Comparison of ENCODE assay signal across 9 cellular contexts in the genomic region with DNA sequence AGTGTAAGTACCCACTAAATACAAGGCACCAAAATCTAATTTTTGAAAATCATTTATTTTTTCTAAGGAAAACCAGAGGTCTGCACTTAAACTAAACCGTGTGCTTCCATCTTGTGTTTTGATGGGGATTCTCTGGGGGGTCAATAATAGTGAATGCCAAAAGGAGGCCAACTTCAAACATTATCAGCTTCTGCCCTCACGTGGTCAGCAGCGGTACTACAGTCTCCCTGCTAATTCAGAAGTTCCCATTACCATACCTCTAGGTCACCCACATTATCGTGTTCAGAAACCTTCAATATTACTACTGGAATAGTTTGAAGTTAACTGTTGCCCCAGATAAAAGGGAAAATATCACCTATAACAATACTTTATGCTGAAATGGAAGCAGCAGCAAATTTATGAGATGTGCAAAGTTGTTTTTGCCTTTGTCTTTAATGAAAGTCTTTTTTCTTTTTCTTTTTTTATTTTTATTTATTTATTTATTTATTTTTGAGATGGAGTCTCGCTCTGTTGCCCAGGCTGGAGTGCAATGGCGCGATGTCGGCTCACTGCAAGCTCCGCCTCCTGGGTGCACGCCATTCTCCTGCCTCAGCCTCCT. TPM values are rescaled to one million over a fixed set of nuclear protein-coding genes. Genes with fewer than 3 reads are reported as not detected.
DNase-seq lines count a peak whose midpoint lies in the region; ATAC-seq lines count a peak whose summit lies in the region.
"Had no signal": no experiment of that assay in that cellular context is flagged by ENCODE, and none has a peak within 500 bp of the region (broad histone marks: within the 10 kb centered on the region; RNA-seq: fewer than 3 reads in every experiment).

No MANE protein-coding gene starts in this region.

- H3K18ac ChIP-seq in mesendoderm (ENCODE audit: low read length) = no peak overlapping the region

- H3K79me1 ChIP-seq in mesendoderm (ENCODE audit: low read length) = no peaks in the 10 kb centered on the region

- no peak overlapping the region for H3K56ac ChIP-seq in mesendoderm (ENCODE audit: low read length)

- no peak overlapping the region for H3K27ac ChIP-seq in mesendoderm (ENCODE audit: low read depth, low read length)

- intact Hi-C loops in activated CD4-positive, alpha-beta T cell treated with anti-CD3 and anti-CD28 coated beads, Interleukin-2, amount 10 ng/mL, durations not matched to agents 24 days and 14 days (cut with micrococcal nuclease) = loop anchor here (10.0 kb wide), 2 partner anchors 260 to 1200 kb away; a partner anchor contains a TSS

- no peak overlapping the region for H2BK120ac ChIP-seq in mesendoderm (ENCODE audit: low read depth, low read length)

- H3K36me3 ChIP-seq in mesendoderm (ENCODE audit: control insufficient read depth, insufficient read depth, low read length) = peaks cover 2% of the 10 kb centered on the region

- H2BK5ac ChIP-seq in mesendoderm (ENCODE audit: low read length) = no peak overlapping the region

- no peak overlapping the region for H3K4me3 ChIP-seq in mesendoderm (ENCODE audit: low read length)

- H2AK5ac ChIP-seq in mesendoderm (ENCODE audit: low read length) = no peak overlapping the region

- no peak overlapping the region for H3K4me2 ChIP-seq in mesendoderm (ENCODE audit: low read length)

- H3K27ac Mint-ChIP-seq in activated CD4-positive, alpha-beta T cell treated with anti-CD3 and anti-CD28 coated beads, Interleukin-2, amount 10 ng/mL, durations not matched to agents 24 days and 14 days = no peak overlapping the region
- no peak overlapping the region for H3K27ac Mint-ChIP-seq in stimulated activated naive B cell treated with anti-CD40 and anti-IgM and Interleukin-4, amounts not matched to agents 10 μg/mL and 1 μg/mL and 100 μg/mL, for 72 hours

- no peak overlapping the region for H4K5ac ChIP-seq in mesendoderm (ENCODE audit: low read length)

- no peak overlapping the region for H3K9ac ChIP-seq in mesendoderm (ENCODE audit: low read length)

- H3K36me3 Mint-ChIP-seq in activated CD4-positive, alpha-beta T cell treated with anti-CD3 and anti-CD28 coated beads, Interleukin-2, amount 10 ng/mL, durations not matched to agents 24 days and 14 days (ENCODE audit: low read depth) = peaks cover 2% of the 10 kb centered on the region
- H3K36me3 Mint-ChIP-seq in stimulated activated naive B cell treated with anti-CD40 and anti-IgM and Interleukin-4, amounts not matched to agents 10 μg/mL and 1 μg/mL and 100 μg/mL, for 72 hours = peaks cover 5 to 7% of the 10 kb centered on the region in 2 donors

- H3K27me3 Mint-ChIP-seq in activated CD4-positive, alpha-beta T cell treated with anti-CD3 and anti-CD28 coated beads, Interleukin-2, amount 10 ng/mL, durations not matched to agents 24 days and 14 days = no peaks in the 10 kb centered on the region
- peaks cover 0 to 4% of the 10 kb centered on the region in 2 donors for H3K27me3 Mint-ChIP-seq in stimulated activated naive B cell treated with anti-CD40 and anti-IgM and Interleukin-4, amounts not matched to agents 10 μg/mL and 1 μg/mL and 100 μg/mL, for 72 hours

- no peaks in the 10 kb centered on the region for H3K27me3 ChIP-seq in mesendoderm (ENCODE audit: insufficient read depth, low read length, poor library complexity)

- ATAC-seq in GM18909 (IDR thresholded peaks at IDR 0.05; ENCODE audit: poor library complexity, unreplicated experiment) = peak; percentile 62
- peak; percentile 45 to 78 for ATAC-seq in stimulated activated naive B cell treated with anti-CD40 and anti-IgM and Interleukin-4, amounts not matched to agents 10 μg/mL and 1 μg/mL and 100 μg/mL, for 72 hours (replicated peaks)
- ATAC-seq in HG02973 (IDR thresholded peaks at IDR 0.05; ENCODE audit: unreplicated experiment) = no peak

- H2BK15ac ChIP-seq in mesendoderm (replicated peaks; ENCODE audit: low read depth) = no peak overlapping the region

- H3K4me1 Mint-ChIP-seq in activated CD4-positive, alpha-beta T cell treated with anti-CD3 and anti-CD28 coated beads, Interleukin-2, amount 10 ng/mL, durations not matched to agents 24 days and 14 days = no peaks in the 10 kb centered on the region
- H3K4me1 Mint-ChIP-seq in stimulated activated naive B cell treated with anti-CD40 and anti-IgM and Interleukin-4, amounts not matched to agents 10 μg/mL and 1 μg/mL and 100 μg/mL, for 72 hours = no peaks in the 10 kb centered on the region

- H3K4ac ChIP-seq in mesendoderm (ENCODE audit: low read depth, low read length) = no peak overlapping the region

- DNase-seq in AG20443 (ENCODE audit: low spot score) (peak; percentile 44), NCI-H1092 (lab: John Stamatoyannopoulos, UW) (peak; percentile 16), dermis blood vessel endothelial cell (peak; percentile 72), mesendoderm (peak; percentile 43)
- DNase-seq in activated CD4-positive, alpha-beta T cell treated with anti-CD3 and anti-CD28 coated beads, Interleukin-2, amount 10 ng/mL, durations not matched to agents 24 days and 14 days = peak; percentile 86
- DNase-seq in stimulated activated naive B cell treated with anti-CD40 and anti-IgM and Interleukin-4, amounts not matched to agents 10 μg/mL and 1 μg/mL and 100 μg/mL, for 72 hours = peak; percentile 39

- WGBS in mesendoderm (ENCODE audit: extremely low coverage, insufficient coverage, low lambda C conversion rate) = no CpG with 5 or more reads among the region's 10 CpGs

- no peaks in the 10 kb centered on the region for H3K9me3 Mint-ChIP-seq in activated CD4-positive, alpha-beta T cell treated with anti-CD3 and anti-CD28 coated beads, Interleukin-2, amount 10 ng/mL, durations not matched to agents 24 days and 14 days
- H3K9me3 Mint-ChIP-seq in stimulated activated naive B cell treated with anti-CD40 and anti-IgM and Interleukin-4, amounts not matched to agents 10 μg/mL and 1 μg/mL and 100 μg/mL, for 72 hours = no peaks in the 10 kb centered on the region

- no peaks in the 10 kb centered on the region for H3K79me2 ChIP-seq in mesendoderm (ENCODE audit: control insufficient read depth, insufficient read depth, low read length)

- H4K8ac ChIP-seq in mesendoderm (ENCODE audit: low read depth, low read length) = no peak overlapping the region

- no peaks in the 10 kb centered on the region for H3K4me1 ChIP-seq in mesendoderm (ENCODE audit: control insufficient read depth, low read depth, low read length)

- H3K23ac ChIP-seq in mesendoderm (ENCODE audit: low read length) = no peak overlapping the region

- no peak overlapping the region for H3K4me3 Mint-ChIP-seq in activated CD4-positive, alpha-beta T cell treated with anti-CD3 and anti-CD28 coated beads, Interleukin-2, amount 10 ng/mL, durations not matched to agents 24 days and 14 days
- no peak overlapping the region for H3K4me3 Mint-ChIP-seq in stimulated activated naive B cell treated with anti-CD40 and anti-IgM and Interleukin-4, amounts not matched to agents 10 μg/mL and 1 μg/mL and 100 μg/mL, for 72 hours

RNA-seq across cellular contexts. Expression of a gene that starts 17.3 kb away (rescaled TPM):
- 6.3 and 6.6 TPM in 2 replicates for total RNA-seq in activated CD4-positive, alpha-beta T cell treated with anti-CD3 and anti-CD28 coated beads, Interleukin-2, amount 10 ng/mL, durations not matched to agents 24 days and 14 days
- total RNA-seq in dermis blood vessel endothelial cell = 16.5 and 20.8 TPM in 2 replicates
- polyA plus RNA-seq in mesendoderm (2013, experiment 1 of 2) = 15.7 TPM
- polyA plus RNA-seq in mesendoderm (2013, experiment 2 of 2) = 16.1 TPM

RNA-seq across cellular contexts. Expression of a gene that starts 24.2 kb away (rescaled TPM):
- total RNA-seq in activated CD4-positive, alpha-beta T cell treated with anti-CD3 and anti-CD28 coated beads, Interleukin-2, amount 10 ng/mL, durations not matched to agents 24 days and 14 days = 19.6 and 20.1 TPM in 2 replicates
- 26.8 and 30.1 TPM in 2 replicates for total RNA-seq in dermis blood vessel endothelial cell
- polyA plus RNA-seq in mesendoderm (2013, experiment 1 of 2) = 13.8 TPM
- 12.9 TPM for polyA plus RNA-seq in mesendoderm (2013, experiment 2 of 2)

RNA-seq across cellular contexts. Expression of a gene that starts 45.2 kb away (rescaled TPM):
- not detected in 2 replicates for total RNA-seq in activated CD4-positive, alpha-beta T cell treated with anti-CD3 and anti-CD28 coated beads, Interleukin-2, amount 10 ng/mL, durations not matched to agents 24 days and 14 days
- total RNA-seq in dermis blood vessel endothelial cell = not detected in 2 replicates
- not detected for polyA plus RNA-seq in mesendoderm (2013, experiment 1 of 2)
- polyA plus RNA-seq in mesendoderm (2013, experiment 2 of 2) = not detected
- total RNA-seq: skeletal muscle tissue had no signal

Comparison
In these comparisons a context has a peak if more than half of its experiments do, and no peak if none do; other contexts are left out.
1. DNase-seq: peak in every context shown above with its lines; median percentile 86 in activated CD4-positive, alpha-beta T cell treated with anti-CD3 and anti-CD28 coated beads, Interleukin-2, amount 10 ng/mL, durations not matched to agents 24 days and 14 days; 72 in dermis blood vessel endothelial cell; 44 in AG20443; 43 in mesendoderm; 39 in stimulated activated naive B cell treated with anti-CD40 and anti-IgM and Interleukin-4, amounts not matched to agents 10 μg/mL and 1 μg/mL and 100 μg/mL, for 72 hours; 16 in NCI-H1092.